In genomic region chr4:57089549-57089948, GRCh38 we compare ENCODE assay signal across 34 cellular contexts. TPM values are rescaled to one million over a fixed set of nuclear protein-coding genes. Genes with fewer than 3 reads are reported as not detected.
A peak's percentile ranks its signal among the peaks of the same experiment; 100 is the strongest.
DNase-seq lines count a peak whose midpoint lies in the region; ATAC-seq and TF ChIP-seq lines count a peak whose summit lies in the region.
"Had no signal": no experiment of that assay in that cellular context is flagged by ENCODE, and none has a peak within 500 bp of the region (broad histone marks: within the 10 kb centered on the region; RNA-seq: fewer than 3 reads in every experiment).

No MANE protein-coding gene starts in this region.

- H3K9me3 Mint-ChIP-seq in endothelial cell (ENCODE audit: unreplicated experiment): no peaks in the 10 kb centered on the region
- H3K9me3 Mint-ChIP-seq in nephron: peaks cover 5% of the 10 kb centered on the region
- H3K9me3 Mint-ChIP-seq: activated CD4-positive, alpha-beta memory T cell treated with anti-CD3 and anti-CD28 coated beads, Interleukin-2, amount 10 ng/mL, durations not matched to agents 7 days and 5 days; activated naive CD4-positive, alpha-beta T cell treated with anti-CD3 and anti-CD28 coated beads, Interleukin-2, amount 50 U/mL, for 72 hours; activated T-helper 2 cell treated with anti-CD3 and anti-CD28 coated beads, Interferon-gamma antibody, Interleukin-2, Interleukin-4, amounts not matched to agents 10 μg/mL and 5 μg/mL and 100 μg/mL, durations not matched to agents 14 hours and 24 hours and 36 hours; dendritic cell treated with granulocyte-macrophage colony-stimulating factor and Interleukin-4, amounts not matched to agents 40 ng/mL and 50 ng/mL, for 4 days; T-helper 1 cell treated with Interleukin-12 subunit alpha and Interleukin-12 subunit beta and Interleukin-4 antibody, amounts not matched to agents 30 μg/mL and 1 μg/mL, for 36 hours had no signal

- H3K4me3 ChIP-seq in heart left ventricle: no peak overlapping the region
- H3K4me3 ChIP-seq in vagina: no peak overlapping the region
- no peak overlapping the region for H3K4me3 ChIP-seq in tibial nerve
- H3K4me3 ChIP-seq: gastroesophageal sphincter, SK-N-MC had no signal

- H3K27ac ChIP-seq in heart left ventricle: peak overlapping the region in 10 of 12 donors; percentile 3 to 50 (median 32)
- H3K27ac ChIP-seq in vagina: peak overlapping the region; percentile 16
- H3K27ac ChIP-seq in tibial nerve: peak overlapping the region in 1 of 4 donors; percentile 21
- H3K27ac ChIP-seq: KMS-11, RWPE1, SK-N-MC had no signal

- H3K27me3 Mint-ChIP-seq in endothelial cell (ENCODE audit: unreplicated experiment) (peaks cover 4% of the 10 kb centered on the region), nephron (ENCODE audit: low read depth) (no peaks in the 10 kb centered on the region), T-helper 17 cell (peaks cover 60% of the 10 kb centered on the region)
- H3K27me3 Mint-ChIP-seq: dendritic cell treated with granulocyte-macrophage colony-stimulating factor and Interleukin-4, amounts not matched to agents 40 ng/mL and 50 ng/mL, for 4 days had no signal

- TF ChIP-seq EP300 in tibial nerve (IDR thresholded peaks at IDR 0.05): no peak

- H3K27ac Mint-ChIP-seq in endothelial cell (ENCODE audit: unreplicated experiment) (peak overlapping the region; percentile 86), nephron (peak overlapping the region in 2 of 3 experiments; percentile 8 to 91), T-helper 17 cell (no peak overlapping the region)
- H3K27ac Mint-ChIP-seq: activated CD4-positive, alpha-beta memory T cell treated with anti-CD3 and anti-CD28 coated beads, Interleukin-2, amount 10 ng/mL, durations not matched to agents 7 days and 5 days; activated naive CD4-positive, alpha-beta T cell treated with anti-CD3 and anti-CD28 coated beads, Interleukin-2, amount 50 U/mL, for 72 hours; activated T-helper 2 cell treated with anti-CD3 and anti-CD28 coated beads, Interferon-gamma antibody, Interleukin-2, Interleukin-4, amounts not matched to agents 10 μg/mL and 5 μg/mL and 100 μg/mL, durations not matched to agents 14 hours and 24 hours and 36 hours; B cell; dendritic cell treated with granulocyte-macrophage colony-stimulating factor and Interleukin-4, amounts not matched to agents 40 ng/mL and 50 ng/mL, for 4 days; naive thymus-derived CD8-positive, alpha-beta T cell; T-helper 1 cell treated with Interleukin-12 subunit alpha and Interleukin-12 subunit beta and Interleukin-4 antibody, amounts not matched to agents 30 μg/mL and 1 μg/mL, for 36 hours had no signal

- H3K27me3 ChIP-seq in heart left ventricle (no peaks in the 10 kb centered on the region), vagina (no peaks in the 10 kb centered on the region), tibial nerve (no peaks in the 10 kb centered on the region)
- H3K27me3 ChIP-seq: gastroesophageal sphincter had no signal

- WGBS in heart left ventricle, 4 donors: 82 to 88% (median 85%) methylated on average over 2 of the region's 2 CpGs
- 90 to 94% methylated on average over 2 of the region's 2 CpGs for WGBS in tibial nerve, 2 donors

- H3K4me3 Mint-ChIP-seq in endothelial cell (ENCODE audit: unreplicated experiment) (no peak overlapping the region), nephron (no peak overlapping the region), T-helper 17 cell (no peak overlapping the region)
- H3K4me3 Mint-ChIP-seq: activated CD4-positive, alpha-beta memory T cell treated with anti-CD3 and anti-CD28 coated beads, Interleukin-2, amount 10 ng/mL, durations not matched to agents 7 days and 5 days; B cell; dendritic cell treated with granulocyte-macrophage colony-stimulating factor and Interleukin-4, amounts not matched to agents 40 ng/mL and 50 ng/mL, for 4 days; naive thymus-derived CD8-positive, alpha-beta T cell; T-helper 1 cell treated with Interleukin-12 subunit alpha and Interleukin-12 subunit beta and Interleukin-4 antibody, amounts not matched to agents 30 μg/mL and 1 μg/mL, for 36 hours had no signal

- DNase-seq in heart left ventricle: no peak
- DNase-seq in left ventricle myocardium superior: no peak
- no peak for DNase-seq in endothelial cell (ENCODE audit: low spot score)
- peak in 1 of 2 donors; percentile 20 for DNase-seq in vagina (ENCODE audit: extremely low spot score in 2 of 2)
- no peak for DNase-seq in tibial nerve (ENCODE audit: low spot score in 2 of 2)
- no peak for DNase-seq in T-helper 17 cell
- DNase-seq: activated CD4-positive, alpha-beta memory T cell treated with anti-CD3 and anti-CD28 coated beads, Interleukin-2, amount 10 ng/mL, durations not matched to agents 7 days and 5 days; activated CD4-positive, alpha-beta T cell treated with anti-CD3 and anti-CD28 coated beads for 1 hour; anterior cingulate cortex; central memory CD4-positive, alpha-beta T cell; COR-L47; H7; midbrain; MM.1S; naive thymus-derived CD8-positive, alpha-beta T cell; NCI-H1417; NCI-H2081; NCI-H345; NCI-H748 treated with DMSO at 0.1 percent for 48 hours; posterior cingulate gyrus; stimulated activated CD4-positive, alpha-beta T cell treated with anti-CD3 and anti-CD28 coated beads, Interleukin-15, amount 100 ng/mL, for 24 hours; stimulated activated naive CD4-positive, alpha-beta T cell had no signal

- H3K36me3 ChIP-seq in heart left ventricle (peaks cover 0 to 22% (median 9%) of the 10 kb centered on the region in 9 donors), vagina (no peaks in the 10 kb centered on the region), tibial nerve (peaks cover 0 to 6% (median 0%) of the 10 kb centered on the region in 3 donors)

- H3K9me3 ChIP-seq in heart left ventricle (no peaks in the 10 kb centered on the region), vagina (no peaks in the 10 kb centered on the region), tibial nerve (peaks cover 0 to 2% (median 0%) of the 10 kb centered on the region in 4 donors), T-helper 17 cell (ENCODE audit: control insufficient read depth, low read length, poor library complexity, severe bottlenecking) (no peaks in the 10 kb centered on the region)
- H3K9me3 ChIP-seq: gastroesophageal sphincter had no signal

- TF ChIP-seq POLR2A in heart left ventricle (IDR thresholded peaks at IDR 0.05): no peak
- TF ChIP-seq POLR2A in vagina (IDR thresholded peaks at IDR 0.05): no peak
- no peak for TF ChIP-seq POLR2A in tibial nerve (IDR thresholded peaks at IDR 0.05)

- intact Hi-C loops in heart left ventricle (cut with DNase I) (no loop called here), left ventricle myocardium superior (cut with micrococcal nuclease) (no loop called here), vagina (cut with DNase I) (no loop called here)

- H3K4me1 Mint-ChIP-seq in endothelial cell (ENCODE audit: unreplicated experiment) (peaks cover 17% of the 10 kb centered on the region), nephron (peaks cover 16% of the 10 kb centered on the region), T-helper 17 cell (no peaks in the 10 kb centered on the region)
- H3K4me1 Mint-ChIP-seq: activated CD4-positive, alpha-beta memory T cell treated with anti-CD3 and anti-CD28 coated beads, Interleukin-2, amount 10 ng/mL, durations not matched to agents 7 days and 5 days; B cell had no signal

- peaks cover 9% of the 10 kb centered on the region for H3K36me3 Mint-ChIP-seq in endothelial cell (ENCODE audit: low read depth, unreplicated experiment)
- H3K36me3 Mint-ChIP-seq in nephron (ENCODE audit: low read depth): peaks cover 34% of the 10 kb centered on the region
- H3K36me3 Mint-ChIP-seq in T-helper 17 cell (ENCODE audit: low read depth): peaks cover 3% of the 10 kb centered on the region
- H3K36me3 Mint-ChIP-seq: activated naive CD4-positive, alpha-beta T cell treated with anti-CD3 and anti-CD28 coated beads, Interleukin-2, amount 50 U/mL, for 72 hours; naive thymus-derived CD8-positive, alpha-beta T cell had no signal

- TF ChIP-seq CTCF in heart left ventricle (IDR thresholded peaks at IDR 0.05) (no peak), endothelial cell (IDR thresholded peaks at IDR 0.05; ENCODE audit: unreplicated experiment) (no peak), nephron (IDR thresholded peaks at IDR 0.05; ENCODE audit: unreplicated experiment in 3 of 3) (no peak), vagina (IDR thresholded peaks at IDR 0.05) (no peak), tibial nerve (IDR thresholded peaks at IDR 0.05) (no peak)

- ATAC-seq in heart left ventricle (no peak), left ventricle myocardium superior (no peak), HG03571 (IDR thresholded peaks at IDR 0.05; ENCODE audit: unreplicated experiment) (no peak), T-helper 17 cell (no peak)
- ATAC-seq: activated naive CD4-positive, alpha-beta T cell treated with anti-CD3 and anti-CD28 coated beads, Interleukin-2, amount 50 U/mL, for 72 hours; gastroesophageal sphincter; naive thymus-derived CD8-positive, alpha-beta T cell; sciatic nerve had no signal

- H3K4me1 ChIP-seq in heart left ventricle: peaks cover 9 to 80% (median 45%) of the 10 kb centered on the region in 12 donors
- H3K4me1 ChIP-seq in vagina: peaks cover 16% of the 10 kb centered on the region
- peaks cover 0 to 36% (median 7%) of the 10 kb centered on the region in 4 donors for H3K4me1 ChIP-seq in tibial nerve

RNA-seq across cellular contexts. Expression of gene IGFBP7, which starts 20.6 kb away (rescaled TPM):
- total RNA-seq in heart left ventricle (1,000 to 10,000 TPM in 2 of 9 donors, 100 to 1,000 TPM in 7; 494 to 1,088 (median 585) TPM), left ventricle myocardium superior (723 TPM), endothelial cell (ENCODE audit: unreplicated experiment) (7.6 TPM), vagina (716 TPM), tibial nerve (1,000 to 10,000 TPM; 1,415 to 3,184 (median 2,179) TPM), T-helper 17 cell (under 1 TPM; 0.22 to 0.37 TPM)
- 100 to 1,000 TPM; 458 to 857 TPM for polyA plus RNA-seq in heart left ventricle
- total RNA-seq: activated CD4-positive, alpha-beta memory T cell treated with anti-CD3 and anti-CD28 coated beads, Interleukin-2, amount 10 ng/mL, durations not matched to agents 7 days and 5 days; activated T-helper 2 cell treated with anti-CD3 and anti-CD28 coated beads, Interferon-gamma antibody, Interleukin-2, Interleukin-4, amounts not matched to agents 10 μg/mL and 5 μg/mL and 100 μg/mL, durations not matched to agents 14 hours and 24 hours and 36 hours; B cell; naive thymus-derived CD8-positive, alpha-beta T cell had no signal
- polyA plus RNA-seq: naive thymus-derived CD8-positive, alpha-beta T cell had no signal

Comparison
In these comparisons a context has a peak if more than half of its experiments do, and no peak if none do; other contexts are left out.
1. RNA of gene IGFBP7, which starts 20.6 kb away (total RNA-seq): 1,415 to 3,184 TPM in tibial nerve, 723 TPM in left ventricle myocardium superior (single experiment), 716 TPM in vagina (single experiment) and 494 to 1,088 TPM in heart left ventricle; 7.6 TPM in endothelial cell (single experiment) and 0.22 to 0.37 TPM in T-helper 17 cell; every median in the first group is over 10 times any median in the second.